8 cellular contexts compared by ENCODE assay signal in the genomic region with DNA sequence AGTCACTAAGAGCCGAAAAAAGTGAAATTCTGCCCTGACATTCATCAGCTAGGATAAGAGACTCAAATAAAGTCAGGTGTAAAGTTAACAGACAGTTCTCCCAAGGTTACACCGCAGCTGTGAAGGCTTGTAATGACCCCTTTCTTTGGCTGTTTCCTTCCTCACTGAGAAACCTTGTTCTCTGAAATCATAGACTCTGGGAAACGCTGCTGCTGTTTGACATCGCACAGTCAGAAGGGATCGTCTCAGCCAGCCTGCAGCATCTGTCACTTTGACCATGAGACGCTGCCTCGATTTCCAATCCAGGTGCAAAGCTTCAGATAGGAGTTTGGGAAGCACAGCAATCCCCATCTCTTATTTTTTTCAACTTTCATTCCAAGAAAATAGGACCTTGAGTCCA. TPM values are rescaled to one million over a fixed set of nuclear protein-coding genes. Genes with fewer than 3 reads are reported as not detected.
DNase-seq lines count a peak whose midpoint lies in the region; ATAC-seq, FAIRE-seq and TF ChIP-seq lines count a peak whose summit lies in the region.

No MANE protein-coding gene starts in this region.

- CTCF ChIA-PET in activated naive CD4-positive, alpha-beta T cell treated with anti-CD3 and anti-CD28 coated beads for 36 hours (lab: Charles Lee) = interaction anchor here (0.6 to 2.0 kb wide), 5 partner anchors 15 to 183 kb away, joined by 3 to 14 read pairs (median 5); a partner anchor contains a TSS
- CTCF ChIA-PET in HepG2 (lab: Yijun Ruan, JAX; ENCODE audit: low intra/inter-chr PET ratio, low total read pairs) = no interaction called here

- POLR2A ChIA-PET in HepG2 (lab: Yijun Ruan, JAX) = interaction anchor here (0.6 kb wide), 1 partner anchor 430 kb away, joined by 3 read pairs; no protein-coding TSS in a partner anchor

- in situ Hi-C loops in HepG2 (cut with HindIII; ENCODE audit: extremely low pct_ligation_motif_present, low pct_unique_long_range_greater_than_20kb) = no loop called here

- ATAC-seq in activated naive CD8-positive, alpha-beta T cell treated with anti-CD3 and anti-CD28 coated beads, Interleukin-2, amount 50 U/mL, for 24 hours = no peak
- no peak for ATAC-seq in HepG2

- no peak for TF ChIP-seq RAD21 in HepG2 (CRISPR knock-in tag; IDR thresholded peaks at IDR 0.05)

- FAIRE-seq in HepG2 (lab: Jason Lieb, UNC) = no peak

- H3K27ac ChIP-seq in HepG2 (ENCODE audit: extremely low read length, insufficient read depth, low read length) (no peak overlapping the region), tibial nerve (peak overlapping the region; percentile 89 to 94 (median 92))

- DNase-seq in activated naive CD4-positive, alpha-beta T cell treated with anti-CD3 and anti-CD28 coated beads for 36 hours = no peak
- DNase-seq in activated naive CD4-positive, alpha-beta T cell treated with Interleukin-2 at 50 U/mL for 16 hours = no peak
- no peak for DNase-seq in activated naive CD8-positive, alpha-beta T cell treated with anti-CD3 and anti-CD28 coated beads, Interleukin-2, amount 50 U/mL, for 24 hours
- DNase-seq in HepG2 (ENCODE audit: low spot score) (no peak), tibial nerve (ENCODE audit: low spot score in 2 of 2) (no peak), 8988T (no peak), COLO668 (lab: John Stamatoyannopoulos, UW; ENCODE audit: unreplicated experiment) (no peak), AG08395 (ENCODE audit: low spot score) (no peak)

- H4K20me1 ChIP-seq in HepG2 (ENCODE audit: insufficient read depth, low read length) = peaks cover 3% of the 10 kb centered on the region; the same call in 1 of the 2 replicates

- intact Hi-C loops in activated naive CD4-positive, alpha-beta T cell treated with anti-CD3 and anti-CD28 coated beads for 36 hours (cut with micrococcal nuclease) = loop anchor here (2.0 kb wide), 2 partner anchors 15 to 25 kb away; no protein-coding TSS in a partner anchor
- intact Hi-C loops in HepG2 (cut with micrococcal nuclease; ENCODE audit: unreplicated experiment) = no loop called here

- H3K27me3 ChIP-seq in HepG2 (ENCODE audit: control insufficient read depth in 1 of 2, insufficient read depth in 2 of 2, low read length in 2 of 2) (no peaks in the 10 kb centered on the region), tibial nerve (no peaks in the 10 kb centered on the region)

- H3K4me1 Mint-ChIP-seq in activated naive CD4-positive, alpha-beta T cell treated with anti-CD3 and anti-CD28 coated beads for 36 hours (ENCODE audit: low read depth) = peaks cover 26% of the 10 kb centered on the region
- peaks cover 17% of the 10 kb centered on the region for H3K4me1 Mint-ChIP-seq in activated naive CD8-positive, alpha-beta T cell treated with anti-CD3 and anti-CD28 coated beads, Interleukin-2, amount 50 U/mL, for 24 hours

- no peak overlapping the region for H3K9ac ChIP-seq in HepG2 (ENCODE audit: insufficient read depth, low read depth, low read length)

- no peaks in the 10 kb centered on the region for H3K36me3 ChIP-seq in HepG2 (replicated peaks in 1 of 2; ENCODE audit: control insufficient read depth in 1 of 2, insufficient read depth in 2 of 2, low read length in 2 of 2)
- peaks cover 0 to 14% (median 0%) of the 10 kb centered on the region in 3 donors for H3K36me3 ChIP-seq in tibial nerve

- 96% methylated on average over 7 of the region's 7 CpGs for WGBS in HepG2 (ENCODE audit: low lambda C conversion rate)
- WGBS in tibial nerve, 2 donors = 17 to 29% methylated on average over 7 of the region's 7 CpGs

- H3K4me3 ChIP-seq in HepG2 (replicated peaks in 1 of 3; ENCODE audit: insufficient read depth in 1 of 3, low read depth in 2 of 3, low read length in 3 of 3) (no peak overlapping the region), tibial nerve (peak overlapping the region; percentile 53 to 75 (median 63))

- no peaks in the 10 kb centered on the region for H3K9me3 Mint-ChIP-seq in activated naive CD4-positive, alpha-beta T cell treated with anti-CD3 and anti-CD28 coated beads for 36 hours
- H3K9me3 Mint-ChIP-seq in activated naive CD8-positive, alpha-beta T cell treated with anti-CD3 and anti-CD28 coated beads, Interleukin-2, amount 50 U/mL, for 24 hours = no peaks in the 10 kb centered on the region

- no peak overlapping the region for H3K4me2 ChIP-seq in HepG2 (ENCODE audit: low read depth, low read length)

- H3K9me3 ChIP-seq in HepG2 (ENCODE audit: low read length) = no peaks in the 10 kb centered on the region
- no peaks in the 10 kb centered on the region for H3K9me3 ChIP-seq in tibial nerve

- H2AFZ ChIP-seq in HepG2 (ENCODE audit: low read length) = no peak overlapping the region

- H3K27me3 Mint-ChIP-seq in activated naive CD4-positive, alpha-beta T cell treated with anti-CD3 and anti-CD28 coated beads for 36 hours (ENCODE audit: low read depth) = no peaks in the 10 kb centered on the region
- no peaks in the 10 kb centered on the region for H3K27me3 Mint-ChIP-seq in activated naive CD8-positive, alpha-beta T cell treated with anti-CD3 and anti-CD28 coated beads, Interleukin-2, amount 50 U/mL, for 24 hours

- H3K4me3 Mint-ChIP-seq in activated naive CD4-positive, alpha-beta T cell treated with anti-CD3 and anti-CD28 coated beads for 36 hours = peak overlapping the region; percentile 86
- H3K4me3 Mint-ChIP-seq in activated naive CD8-positive, alpha-beta T cell treated with anti-CD3 and anti-CD28 coated beads, Interleukin-2, amount 50 U/mL, for 24 hours = peak overlapping the region; percentile 80

- peaks cover 57% of the 10 kb centered on the region for H3K4me1 ChIP-seq in HepG2 (ENCODE audit: insufficient read depth, low read length)
- H3K4me1 ChIP-seq in tibial nerve = peaks cover 0 to 50% (median 15%) of the 10 kb centered on the region in 4 donors

- H3K27ac Mint-ChIP-seq in activated naive CD4-positive, alpha-beta T cell treated with anti-CD3 and anti-CD28 coated beads for 36 hours = no peak overlapping the region
- peak overlapping the region; percentile 65 for H3K27ac Mint-ChIP-seq in activated naive CD8-positive, alpha-beta T cell treated with anti-CD3 and anti-CD28 coated beads, Interleukin-2, amount 50 U/mL, for 24 hours

- no peak for TF ChIP-seq CTCF in HepG2 (CRISPR knock-in tag; IDR thresholded peaks at IDR 0.05)
- TF ChIP-seq CTCF in tibial nerve (IDR thresholded peaks at IDR 0.05) = no peak

- TF ChIP-seq EP300 in HepG2 (IDR thresholded peaks at IDR 0.05; ENCODE audit: low read depth in 2 of 2, low read length in 2 of 2) (no peak), HepG2 (CRISPR knock-in tag; IDR thresholded peaks at IDR 0.05; ENCODE audit: borderline replicate concordance) (no peak), tibial nerve (IDR thresholded peaks at IDR 0.05) (no peak)

- no TSS peak for BruUV-seq in HepG2 (replicated peaks; lab: Mats Ljungman, UMichigan)

- TF ChIP-seq POLR2A in HepG2 (IDR thresholded peaks at IDR 0.05; ENCODE audit: insufficient read depth in 1 of 2, low read depth in 2 of 2, low read length in 2 of 2) = peak in 1 of 2 experiments; percentile 26; a peak in 1 of 4 replicates
- no peak for TF ChIP-seq POLR2A in tibial nerve (IDR thresholded peaks at IDR 0.05)

- H3K36me3 Mint-ChIP-seq in activated naive CD4-positive, alpha-beta T cell treated with anti-CD3 and anti-CD28 coated beads for 36 hours (ENCODE audit: low read depth) = peaks cover 3% of the 10 kb centered on the region
- H3K36me3 Mint-ChIP-seq in activated naive CD8-positive, alpha-beta T cell treated with anti-CD3 and anti-CD28 coated beads, Interleukin-2, amount 50 U/mL, for 24 hours (ENCODE audit: low read depth) = peaks cover 2% of the 10 kb centered on the region

- peaks cover 12% of the 10 kb centered on the region for H3K79me2 ChIP-seq in HepG2 (ENCODE audit: insufficient read depth, low read length)

RNA-seq across cellular contexts. Expression of a gene that starts 0.7 kb away (rescaled TPM):
- 10 to 100 TPM; 66.4 to 66.8 TPM for total RNA-seq in activated naive CD4-positive, alpha-beta T cell treated with anti-CD3 and anti-CD28 coated beads for 36 hours
- total RNA-seq in HepG2 (2016; rRNA removed; fragmentation: Illumina TruSeq; extraction: Trizol) = 2.3 and 2.5 TPM in 2 replicates
- 3.4 and 4.0 TPM in 2 replicates for total RNA-seq in HepG2 (2016; cell fraction: cytosol; rRNA removed; fragmentation: Illumina TruSeq; extraction: Trizol; ENCODE audit: low read depth)
- 1.8 and 2.8 TPM in 2 replicates for total RNA-seq in HepG2 (2016; cell fraction: insoluble cytoplasmic fraction; rRNA removed; fragmentation: Illumina TruSeq; extraction: Trizol)
- 4.9 and 6.9 TPM in 2 replicates for total RNA-seq in HepG2 (2016; cell fraction: membrane; rRNA removed; fragmentation: Illumina TruSeq; extraction: Trizol)
- total RNA-seq in HepG2 (2016; cell fraction: nucleus; rRNA removed; fragmentation: Illumina TruSeq; extraction: Trizol) = 2.2 and 2.5 TPM in 2 replicates
- polyA plus RNA-seq in HepG2 (2011; rRNA removed) = 3.6 TPM in 2 replicates
- 2.4 and 3.8 TPM in 2 replicates for polyA plus RNA-seq in HepG2 (2011; cell fraction: cytosol; rRNA removed)
- 4.8 and 5.7 TPM in 2 replicates for polyA plus RNA-seq in HepG2 (2011; cell fraction: nucleus; rRNA removed)
- polyA plus RNA-seq in HepG2 (2012) = 4.0 and 5.0 TPM in 2 replicates
- 4.8 and 6.1 TPM in 2 replicates for polyA plus RNA-seq in HepG2 (2016; cell fraction: cytosol; fragmentation: Illumina TruSeq; extraction: Trizol; ENCODE audit: low read depth)
- polyA plus RNA-seq in HepG2 (2016; cell fraction: insoluble cytoplasmic fraction; fragmentation: Illumina TruSeq; extraction: Trizol; ENCODE audit: low read depth) = 2.6 and 3.5 TPM in 2 replicates
- 6.4 and 7.9 TPM in 2 replicates for polyA plus RNA-seq in HepG2 (2016; cell fraction: membrane; fragmentation: Illumina TruSeq; extraction: Trizol; ENCODE audit: low read depth)
- polyA plus RNA-seq in HepG2 (2016; cell fraction: nucleus; fragmentation: Illumina TruSeq; extraction: Trizol; ENCODE audit: insufficient read depth, low read depth) = 2.4 and 5.2 TPM in 2 replicates
- 4.1 and 65.2 TPM in 2 replicates for polyA minus RNA-seq in HepG2 (2011; rRNA and poly(A)+ RNA removed; ENCODE audit: low replicate concordance)
- polyA minus RNA-seq in HepG2 (2011; cell fraction: cytosol; rRNA and poly(A)+ RNA removed) = 1.6 and 1.9 TPM in 2 replicates
- polyA minus RNA-seq in HepG2 (2011; cell fraction: nucleus; rRNA and poly(A)+ RNA removed) = 1.6 and 2.3 TPM in 2 replicates
- 100 to 1,000 TPM in 1 of 4 donors, 10 to 100 TPM in 3; 75.8 to 108 (median 88.3) TPM for total RNA-seq in tibial nerve

RNA-seq across cellular contexts. Expression of a gene that starts 26.1 kb away (rescaled TPM):
- total RNA-seq in activated naive CD4-positive, alpha-beta T cell treated with anti-CD3 and anti-CD28 coated beads for 36 hours = under 1 TPM in 1 of 2 experiments, not detected in 1; 0.50 TPM
- 0.53 and 0.58 TPM in 2 replicates for total RNA-seq in HepG2 (2016; rRNA removed; fragmentation: Illumina TruSeq; extraction: Trizol)
- 0.44 TPM in 1 of 2 replicates, not detected in the other for total RNA-seq in HepG2 (2016; cell fraction: cytosol; rRNA removed; fragmentation: Illumina TruSeq; extraction: Trizol; ENCODE audit: low read depth)
- total RNA-seq in HepG2 (2016; cell fraction: insoluble cytoplasmic fraction; rRNA removed; fragmentation: Illumina TruSeq; extraction: Trizol) = 0.64 and 0.97 TPM in 2 replicates
- 0.34 and 0.49 TPM in 2 replicates for total RNA-seq in HepG2 (2016; cell fraction: membrane; rRNA removed; fragmentation: Illumina TruSeq; extraction: Trizol)
- not detected in 2 replicates for total RNA-seq in HepG2 (2016; cell fraction: nucleus; rRNA removed; fragmentation: Illumina TruSeq; extraction: Trizol)
- polyA plus RNA-seq in HepG2 (2011; rRNA removed) = 1.2 and 1.8 TPM in 2 replicates
- polyA plus RNA-seq in HepG2 (2011; cell fraction: cytosol; rRNA removed) = 1.4 and 1.5 TPM in 2 replicates
- 3.6 and 4.3 TPM in 2 replicates for polyA plus RNA-seq in HepG2 (2011; cell fraction: nucleus; rRNA removed)
- polyA plus RNA-seq in HepG2 (2012) = 0.72 and 0.89 TPM in 2 replicates
- polyA plus RNA-seq in HepG2 (2016; cell fraction: cytosol; fragmentation: Illumina TruSeq; extraction: Trizol; ENCODE audit: low read depth) = 0.35 and 0.58 TPM in 2 replicates
- polyA plus RNA-seq in HepG2 (2016; cell fraction: insoluble cytoplasmic fraction; fragmentation: Illumina TruSeq; extraction: Trizol; ENCODE audit: low read depth) = 1.1 TPM in 2 replicates
- 0.64 and 0.69 TPM in 2 replicates for polyA plus RNA-seq in HepG2 (2016; cell fraction: membrane; fragmentation: Illumina TruSeq; extraction: Trizol; ENCODE audit: low read depth)
- polyA plus RNA-seq in HepG2 (2016; cell fraction: nucleus; fragmentation: Illumina TruSeq; extraction: Trizol; ENCODE audit: insufficient read depth, low read depth) = 0.97 and 0.98 TPM in 2 replicates
- 0.33 and 0.62 TPM in 2 replicates for polyA minus RNA-seq in HepG2 (2011; rRNA and poly(A)+ RNA removed; ENCODE audit: low replicate concordance)
- not detected in 2 replicates for polyA minus RNA-seq in HepG2 (2011; cell fraction: cytosol; rRNA and poly(A)+ RNA removed)
- 0.77 and 2.0 TPM in 2 replicates for polyA minus RNA-seq in HepG2 (2011; cell fraction: nucleus; rRNA and poly(A)+ RNA removed)
- total RNA-seq in tibial nerve = 10 to 100 TPM; 20.1 to 34.5 (median 26.3) TPM

RNA-seq across cellular contexts. Expression of a gene that starts 54.8 kb away (rescaled TPM):
- total RNA-seq in activated naive CD4-positive, alpha-beta T cell treated with anti-CD3 and anti-CD28 coated beads for 36 hours = not detected
- total RNA-seq in HepG2 (2016; rRNA removed; fragmentation: Illumina TruSeq; extraction: Trizol) (not detected in 2 replicates), tibial nerve (not detected)
- total RNA-seq in HepG2 (2016; cell fraction: cytosol; rRNA removed; fragmentation: Illumina TruSeq; extraction: Trizol; ENCODE audit: low read depth) = not detected in 2 replicates
- total RNA-seq in HepG2 (2016; cell fraction: insoluble cytoplasmic fraction; rRNA removed; fragmentation: Illumina TruSeq; extraction: Trizol) = not detected in 2 replicates
- total RNA-seq in HepG2 (2016; cell fraction: membrane; rRNA removed; fragmentation: Illumina TruSeq; extraction: Trizol) = not detected in 2 replicates
- not detected in 2 replicates for total RNA-seq in HepG2 (2016; cell fraction: nucleus; rRNA removed; fragmentation: Illumina TruSeq; extraction: Trizol)
- 0.17 TPM in 2 replicates for polyA plus RNA-seq in HepG2 (2011; rRNA removed)
- polyA plus RNA-seq in HepG2 (2011; cell fraction: cytosol; rRNA removed) = 0.08 and 0.12 TPM in 2 replicates
- polyA plus RNA-seq in HepG2 (2011; cell fraction: nucleus; rRNA removed) = 0.26 and 0.39 TPM in 2 replicates
- 0.60 TPM in 1 of 2 replicates, not detected in the other for polyA plus RNA-seq in HepG2 (2012)
- polyA plus RNA-seq in HepG2 (2016; cell fraction: cytosol; fragmentation: Illumina TruSeq; extraction: Trizol; ENCODE audit: low read depth) = not detected in 2 replicates
- not detected in 2 replicates for polyA plus RNA-seq in HepG2 (2016; cell fraction: insoluble cytoplasmic fraction; fragmentation: Illumina TruSeq; extraction: Trizol; ENCODE audit: low read depth)
- not detected in 2 replicates for polyA plus RNA-seq in HepG2 (2016; cell fraction: membrane; fragmentation: Illumina TruSeq; extraction: Trizol; ENCODE audit: low read depth)
- not detected in 2 replicates for polyA plus RNA-seq in HepG2 (2016; cell fraction: nucleus; fragmentation: Illumina TruSeq; extraction: Trizol; ENCODE audit: insufficient read depth, low read depth)
- polyA minus RNA-seq in HepG2 (2011; rRNA and poly(A)+ RNA removed; ENCODE audit: low replicate concordance) = not detected in 2 replicates
- not detected in 2 replicates for polyA minus RNA-seq in HepG2 (2011; cell fraction: cytosol; rRNA and poly(A)+ RNA removed)
- 0.37 TPM in 1 of 2 replicates, not detected in the other for polyA minus RNA-seq in HepG2 (2011; cell fraction: nucleus; rRNA and poly(A)+ RNA removed)

RNA-seq across cellular contexts. Expression of a gene that starts 57.7 kb away (rescaled TPM):
- under 1 TPM; 0.07 to 0.12 TPM for total RNA-seq in activated naive CD4-positive, alpha-beta T cell treated with anti-CD3 and anti-CD28 coated beads for 36 hours
- total RNA-seq in HepG2 (2016; rRNA removed; fragmentation: Illumina TruSeq; extraction: Trizol) (0.07 TPM in 2 replicates), tibial nerve (1 to 10 TPM in 3 of 4 donors, under 1 TPM in 1; 0.98 to 4.2 (median 2.4) TPM)
- total RNA-seq in HepG2 (2016; cell fraction: cytosol; rRNA removed; fragmentation: Illumina TruSeq; extraction: Trizol; ENCODE audit: low read depth) = not detected in 2 replicates
- total RNA-seq in HepG2 (2016; cell fraction: insoluble cytoplasmic fraction; rRNA removed; fragmentation: Illumina TruSeq; extraction: Trizol) = 0.09 TPM in 1 of 2 replicates, not detected in the other
- total RNA-seq in HepG2 (2016; cell fraction: membrane; rRNA removed; fragmentation: Illumina TruSeq; extraction: Trizol) = 0.07 and 0.09 TPM in 2 replicates
- 0.09 TPM in 1 of 2 replicates, not detected in the other for total RNA-seq in HepG2 (2016; cell fraction: nucleus; rRNA removed; fragmentation: Illumina TruSeq; extraction: Trizol)
- 1.1 and 1.5 TPM in 2 replicates for polyA plus RNA-seq in HepG2 (2011; rRNA removed)
- polyA plus RNA-seq in HepG2 (2011; cell fraction: cytosol; rRNA removed) = 0.71 and 0.98 TPM in 2 replicates
- polyA plus RNA-seq in HepG2 (2011; cell fraction: nucleus; rRNA removed) = 2.0 and 2.5 TPM in 2 replicates
- 0.47 and 1.7 TPM in 2 replicates for polyA plus RNA-seq in HepG2 (2012)
- polyA plus RNA-seq in HepG2 (2016; cell fraction: cytosol; fragmentation: Illumina TruSeq; extraction: Trizol; ENCODE audit: low read depth) = not detected in 2 replicates
- polyA plus RNA-seq in HepG2 (2016; cell fraction: insoluble cytoplasmic fraction; fragmentation: Illumina TruSeq; extraction: Trizol; ENCODE audit: low read depth) = not detected in 2 replicates
- 0.14 TPM in 1 of 2 replicates, not detected in the other for polyA plus RNA-seq in HepG2 (2016; cell fraction: membrane; fragmentation: Illumina TruSeq; extraction: Trizol; ENCODE audit: low read depth)
- 0.26 TPM in 1 of 2 replicates, not detected in the other for polyA plus RNA-seq in HepG2 (2016; cell fraction: nucleus; fragmentation: Illumina TruSeq; extraction: Trizol; ENCODE audit: insufficient read depth, low read depth)
- polyA minus RNA-seq in HepG2 (2011; rRNA and poly(A)+ RNA removed; ENCODE audit: low replicate concordance) = 1.8 and 2.9 TPM in 2 replicates
- polyA minus RNA-seq in HepG2 (2011; cell fraction: cytosol; rRNA and poly(A)+ RNA removed) = 0.97 and 0.99 TPM in 2 replicates
- 0.64 and 1.5 TPM in 2 replicates for polyA minus RNA-seq in HepG2 (2011; cell fraction: nucleus; rRNA and poly(A)+ RNA removed)

RNA-seq across cellular contexts. Expression of a gene that starts 58.3 kb away (rescaled TPM):
- total RNA-seq in activated naive CD4-positive, alpha-beta T cell treated with anti-CD3 and anti-CD28 coated beads for 36 hours = 1 to 10 TPM; 8.3 to 8.8 TPM
- 4.3 and 6.0 TPM in 2 replicates for total RNA-seq in HepG2 (2016; rRNA removed; fragmentation: Illumina TruSeq; extraction: Trizol)
- 3.7 and 5.1 TPM in 2 replicates for total RNA-seq in HepG2 (2016; cell fraction: cytosol; rRNA removed; fragmentation: Illumina TruSeq; extraction: Trizol; ENCODE audit: low read depth)
- total RNA-seq in HepG2 (2016; cell fraction: insoluble cytoplasmic fraction; rRNA removed; fragmentation: Illumina TruSeq; extraction: Trizol) = 3.0 and 5.6 TPM in 2 replicates
- 4.6 and 5.1 TPM in 2 replicates for total RNA-seq in HepG2 (2016; cell fraction: membrane; rRNA removed; fragmentation: Illumina TruSeq; extraction: Trizol)
- 5.1 and 5.4 TPM in 2 replicates for total RNA-seq in HepG2 (2016; cell fraction: nucleus; rRNA removed; fragmentation: Illumina TruSeq; extraction: Trizol)
- polyA plus RNA-seq in HepG2 (2011; rRNA removed) = 4.8 and 6.0 TPM in 2 replicates
- 2.3 and 4.7 TPM in 2 replicates for polyA plus RNA-seq in HepG2 (2011; cell fraction: cytosol; rRNA removed)
- polyA plus RNA-seq in HepG2 (2011; cell fraction: nucleus; rRNA removed) = 16.9 and 18.5 TPM in 2 replicates
- polyA plus RNA-seq in HepG2 (2012) = 3.4 TPM in 2 replicates
- polyA plus RNA-seq in HepG2 (2016; cell fraction: cytosol; fragmentation: Illumina TruSeq; extraction: Trizol; ENCODE audit: low read depth) = 1.3 and 2.3 TPM in 2 replicates
- polyA plus RNA-seq in HepG2 (2016; cell fraction: insoluble cytoplasmic fraction; fragmentation: Illumina TruSeq; extraction: Trizol; ENCODE audit: low read depth) = 5.4 and 7.3 TPM in 2 replicates
- 3.8 and 5.1 TPM in 2 replicates for polyA plus RNA-seq in HepG2 (2016; cell fraction: membrane; fragmentation: Illumina TruSeq; extraction: Trizol; ENCODE audit: low read depth)
- 11.7 and 12.4 TPM in 2 replicates for polyA plus RNA-seq in HepG2 (2016; cell fraction: nucleus; fragmentation: Illumina TruSeq; extraction: Trizol; ENCODE audit: insufficient read depth, low read depth)
- 0.70 and 1.2 TPM in 2 replicates for polyA minus RNA-seq in HepG2 (2011; rRNA and poly(A)+ RNA removed; ENCODE audit: low replicate concordance)
- polyA minus RNA-seq in HepG2 (2011; cell fraction: cytosol; rRNA and poly(A)+ RNA removed) = 3.6 TPM in 2 replicates
- polyA minus RNA-seq in HepG2 (2011; cell fraction: nucleus; rRNA and poly(A)+ RNA removed) = 1.7 and 3.1 TPM in 2 replicates
- 100 to 1,000 TPM; 211 to 444 (median 282) TPM for total RNA-seq in tibial nerve

Comparison
In these comparisons a context has a peak if more than half of its experiments do, and no peak if none do; other contexts are left out.
1. H3K4me3 ChIP-seq: peak in tibial nerve (4 of 4); none in HepG2 (0 of 3).
2. RNA of a gene that starts 0.7 kb away (total RNA-seq): 75.8 to 108 TPM in tibial nerve and 66.4 to 66.8 TPM in activated naive CD4-positive, alpha-beta T cell treated with anti-CD3 and anti-CD28 coated beads for 36 hours; 1.8 to 6.9 TPM in HepG2; every median in the first group is over 4 times any median in the second.
3. RNA of a gene that starts 26.1 kb away (total RNA-seq): 20.1 to 34.5 TPM in tibial nerve; 0.34 to 0.97 TPM in HepG2 and 0.50 TPM in activated naive CD4-positive, alpha-beta T cell treated with anti-CD3 and anti-CD28 coated beads for 36 hours; every median in the first group is over 10 times any median in the second.